19 cellular contexts compared by ENCODE assay signal in genomic region chr2:173513117-173513516, GRCh38.
A peak's percentile ranks its signal among the peaks of the same experiment; 100 is the strongest.
DNase-seq lines count a peak whose midpoint lies in the region; ATAC-seq, FAIRE-seq and TF ChIP-seq lines count a peak whose summit lies in the region.
"Had no signal": no experiment of that assay in that cellular context is flagged by ENCODE, and none has a peak within 500 bp of the region (broad histone marks: within the 10 kb centered on the region; RNA-seq: fewer than 3 reads in every experiment).

No MANE protein-coding gene starts in this region.

- no peaks in the 10 kb centered on the region for H3K36me3 ChIP-seq in KMS-11 (ENCODE audit: insufficient read depth)
- no peaks in the 10 kb centered on the region for H3K36me3 ChIP-seq in H1 (ENCODE audit: control insufficient read depth in 2 of 4, insufficient read depth in 4 of 4, low read length in 3 of 4)
- no peaks in the 10 kb centered on the region for H3K36me3 ChIP-seq in neural cell (ENCODE audit: insufficient read depth, low read length)

- H4K5ac ChIP-seq in H1 (ENCODE audit: insufficient read length, low read depth, low read length) = no peak overlapping the region

- no peak overlapping the region for H4K91ac ChIP-seq in H1 (replicated peaks; ENCODE audit: insufficient read length, low read length)

- H2BK20ac ChIP-seq in H1 (ENCODE audit: low read length) = no peak overlapping the region

- H2BK120ac ChIP-seq in H1 (replicated peaks; ENCODE audit: low read depth, low read length) = no peak overlapping the region

- H3K4me3 ChIP-seq in KMS-11 (IDR thresholded peaks at IDR 0.05; ENCODE audit: insufficient read depth, low read depth, low read length) (no peak overlapping the region), H1 (ENCODE audit: extremely low read depth in 1 of 4, insufficient read depth in 2 of 4, low read depth in 3 of 4, low read length in 4 of 4) (no peak overlapping the region), neural cell (ENCODE audit: low read length) (peak overlapping the region; percentile 14)
- H3K4me3 ChIP-seq: A549 had no signal

- FAIRE-seq in H1 (lab: Jason Lieb, UNC) = no peak
- FAIRE-seq: A549, GM12891 had no signal

- ATAC-seq in stimulated activated naive CD8-positive, alpha-beta T cell treated with anti-CD3 and anti-CD28 coated beads, Interleukin-15, Interleukin-2, amounts not matched to agents 100 U/mL and 50 U/mL, for 24 hours = no peak
- ATAC-seq: A549 had no signal

- no peak overlapping the region for H2BK5ac ChIP-seq in H1 (ENCODE audit: low read depth, low read length)

- H3F3A ChIP-seq in neural cell (ENCODE audit: insufficient read depth, low read length, poor library complexity, severe bottlenecking) = no peaks in the 10 kb centered on the region

- no peak overlapping the region for H3K23ac ChIP-seq in H1 (ENCODE audit: insufficient read length)

- H3K4me1 ChIP-seq in KMS-11 (ENCODE audit: low read depth, poor library complexity, severe bottlenecking) (peaks cover 29% of the 10 kb centered on the region), H1 (replicated peaks in 1 of 4; ENCODE audit: control insufficient read depth in 3 of 4, insufficient read depth in 4 of 4, low read length in 3 of 4) (no peaks in the 10 kb centered on the region)
- H3K4me1 ChIP-seq: A549 had no signal

- H3K27me3 ChIP-seq in KMS-11 (ENCODE audit: insufficient read depth, low read depth) = no peaks in the 10 kb centered on the region
- H3K27me3 ChIP-seq in H1 (replicated peaks in 1 of 4; ENCODE audit: control insufficient read depth in 3 of 4, extremely low read depth in 1 of 4, insufficient read depth in 3 of 4, low read length in 3 of 4) = no peaks in the 10 kb centered on the region
- no peaks in the 10 kb centered on the region for H3K27me3 ChIP-seq in neural cell (ENCODE audit: insufficient read depth, low read depth, low read length)

- H2BK15ac ChIP-seq in H1 (ENCODE audit: low read length) = no peak overlapping the region

- H3K27ac ChIP-seq in KMS-11 (no peak overlapping the region), H1 (ENCODE audit: low read depth, low read length) (no peak overlapping the region), neural cell (ENCODE audit: low read length) (no peak overlapping the region)
- H3K27ac ChIP-seq: A549 had no signal

- 91% methylated on average over 6 of the region's 6 CpGs; no CpG with 5 or more reads in 1 of the 2 experiments for WGBS in H1 (ENCODE audit: extremely low coverage in 1 of 2, insufficient coverage in 1 of 2, insufficient read length in 1 of 2, insufficient replicate concordance in 2 of 2, low coverage in 1 of 2, low lambda C conversion rate in 2 of 2, missing lambda C conversion rate in 1 of 2), 2 experiments

- no peak overlapping the region for H2AK5ac ChIP-seq in H1 (ENCODE audit: low read depth, low read length)

- no peaks in the 10 kb centered on the region for H3K23me2 ChIP-seq in H1 (ENCODE audit: low read depth, low read length)

- no peak overlapping the region for H3K4ac ChIP-seq in H1 (replicated peaks; ENCODE audit: insufficient read length, low read depth, low read length)

- TF ChIP-seq POLR2A in H1 (IDR thresholded peaks at IDR 0.05; ENCODE audit: control extremely low read depth in 1 of 2, low read depth in 2 of 2, low read length in 2 of 2) = no peak

- H3K79me1 ChIP-seq in H1 (ENCODE audit: low read depth, low read length) = no peaks in the 10 kb centered on the region

- TF ChIP-seq CTCF in KMS-11 (conservative IDR thresholded peaks at IDR 0.05; ENCODE audit: low read depth, low read length) (no peak), H1 (IDR thresholded peaks at IDR 0.05; ENCODE audit: control extremely low read depth in 1 of 3, insufficient read depth in 1 of 3, low read depth in 1 of 3, low read length in 3 of 3) (no peak), neural cell (IDR thresholded peaks at IDR 0.05; ENCODE audit: poor library complexity, severe bottlenecking) (no peak)

- TF ChIP-seq RAD21 in H1 (IDR thresholded peaks at IDR 0.05 in 1 of 2, conservative IDR thresholded peaks at IDR 0.05 in 1 of 2; ENCODE audit: low read depth in 2 of 2, low read length in 2 of 2) = no peak
- no peak for TF ChIP-seq RAD21 in neural cell (conservative IDR thresholded peaks at IDR 0.05)

- H3K14ac ChIP-seq in H1 (ENCODE audit: insufficient read length) = no peak overlapping the region

- H4K8ac ChIP-seq in H1 (ENCODE audit: extremely low read depth, insufficient read depth, low read length) = no peak overlapping the region

- H3K9ac ChIP-seq in KMS-11 = no peak overlapping the region
- no peak overlapping the region for H3K9ac ChIP-seq in H1 (replicated peaks in 1 of 4; ENCODE audit: extremely low read depth in 1 of 4, low read depth in 3 of 4, low read length in 3 of 4)
- no peak overlapping the region for H3K9ac ChIP-seq in neural cell (ENCODE audit: low read length)

- CTCF ChIA-PET in H1 (lab: Charles Lee; ENCODE audit: partially characterized antibody) = interaction anchor here (1.0 kb wide), 1 partner anchor 483 kb away, joined by 3 read pairs; no protein-coding TSS in a partner anchor

- H2AFZ ChIP-seq in KMS-11 (ENCODE audit: low read depth) = no peak overlapping the region
- H2AFZ ChIP-seq in H1 (ENCODE audit: low read length) = 0 out of 2 replicates have a peak overlapping the region, but pooled peaks have one; percentile 30
- H2AFZ ChIP-seq in neural cell (ENCODE audit: low read depth, low read length) = no peak overlapping the region

- H3K9me2 ChIP-seq in neural cell (ENCODE audit: insufficient read depth, low read length) = no peaks in the 10 kb centered on the region

- no peak for DNase-seq in H1 (ENCODE audit: low read depth in 1 of 2, low spot score in 2 of 2)
- no peak for DNase-seq in anterior cingulate cortex (lab: John Stamatoyannopoulos, UW)
- DNase-seq in stimulated activated naive CD8-positive, alpha-beta T cell treated with anti-CD3 and anti-CD28 coated beads, Interleukin-15, Interleukin-2, amounts not matched to agents 100 U/mL and 50 U/mL, for 24 hours = no peak
- DNase-seq in HUDEP-2 (lab: John Stamatoyannopoulos, UW; ENCODE audit: unreplicated experiment in 76 of 76) = no peak
- DNase-seq: 8988T; C1 segment of cervical spinal cord; Calu3; CD4-positive, alpha-beta memory T cell; COR-L47; DMS53; DMS79 treated with DMSO at 0.1 percent for 48 hours; GF-D8; GOT3; H7; HCEC 1CT had no signal

- H3K56ac ChIP-seq in H1 (replicated peaks; ENCODE audit: insufficient read length, low read depth, low read length) = no peak overlapping the region

- H3K79me2 ChIP-seq in KMS-11 (ENCODE audit: insufficient read depth, low read depth) = no peaks in the 10 kb centered on the region
- H3K79me2 ChIP-seq in H1 (ENCODE audit: control insufficient read depth in 1 of 2, insufficient read depth in 2 of 2, low read length in 2 of 2) = no peaks in the 10 kb centered on the region
- H3K79me2 ChIP-seq in neural cell (replicated peaks; ENCODE audit: insufficient read depth, low read length) = no peaks in the 10 kb centered on the region

- H3K9me3 ChIP-seq in H1 (ENCODE audit: insufficient read depth in 2 of 2, low read depth in 1 of 2, low read length in 1 of 2) (0 out of 4 replicates have a peak, but pooled peaks cover 0 to 3% of the 10 kb centered on the region in 2 experiments), neural cell (ENCODE audit: low read length) (peaks cover 4% of the 10 kb centered on the region)

- no peak for TF ChIP-seq EP300 in H1 (IDR thresholded peaks at IDR 0.05; ENCODE audit: borderline replicate concordance in 1 of 2, low read depth in 2 of 2, low read length in 2 of 2)
- peak; percentile 95 for TF ChIP-seq EP300 in neural cell (conservative IDR thresholded peaks at IDR 0.05; ENCODE audit: poor library complexity, severe bottlenecking)

- H4K20me1 ChIP-seq in KMS-11 (ENCODE audit: insufficient read depth) (no peaks in the 10 kb centered on the region), H1 (replicated peaks in 1 of 2; ENCODE audit: control insufficient read depth in 1 of 2, insufficient read depth in 2 of 2, low read length in 2 of 2) (no peaks in the 10 kb centered on the region), neural cell (ENCODE audit: insufficient read depth) (no peaks in the 10 kb centered on the region)

- POLR2A ChIA-PET in H1 (lab: Charles Lee; ENCODE audit: partially characterized antibody) = no interaction called here

- H3K4me2 ChIP-seq in KMS-11 (0 out of 2 replicates have a peak overlapping the region, but pooled peaks have one; percentile 37), H1 (ENCODE audit: insufficient read depth in 1 of 2, low read depth in 2 of 2, low read length in 2 of 2) (no peak overlapping the region), neural cell (ENCODE audit: low read length) (no peak overlapping the region)
- H3K4me2 ChIP-seq: A549 had no signal

- no peak overlapping the region for H2BK12ac ChIP-seq in H1 (ENCODE audit: low read depth, low read length)

- no peak overlapping the region for H3K18ac ChIP-seq in H1 (ENCODE audit: extremely low read depth, low read length)

TF ChIP-seq in H1, 55 proteins besides CTCF, POLR2A, EP300 and RAD21 (continues in another document):
- no peak for TF ChIP-seq TEAD4 (IDR thresholded peaks at IDR 0.05; ENCODE audit: low read depth, low read length)

TF ChIP-seq in neural cell, 6 proteins besides CTCF, POLR2A, EP300 and RAD21:
- TF ChIP-seq EZH2 (IDR thresholded peaks at IDR 0.05; ENCODE audit: borderline replicate concordance, insufficient read depth, low read length, poor library complexity, severe bottlenecking) = no peak
- TF ChIP-seq REST (IDR thresholded peaks at IDR 0.05; ENCODE audit: borderline replicate concordance) = peak; percentile 73
- peak; percentile 79 for TF ChIP-seq POLR2AphosphoS5 (IDR thresholded peaks at IDR 0.05)
